ENCODE assay signal across 8 cellular contexts in the genomic region with DNA sequence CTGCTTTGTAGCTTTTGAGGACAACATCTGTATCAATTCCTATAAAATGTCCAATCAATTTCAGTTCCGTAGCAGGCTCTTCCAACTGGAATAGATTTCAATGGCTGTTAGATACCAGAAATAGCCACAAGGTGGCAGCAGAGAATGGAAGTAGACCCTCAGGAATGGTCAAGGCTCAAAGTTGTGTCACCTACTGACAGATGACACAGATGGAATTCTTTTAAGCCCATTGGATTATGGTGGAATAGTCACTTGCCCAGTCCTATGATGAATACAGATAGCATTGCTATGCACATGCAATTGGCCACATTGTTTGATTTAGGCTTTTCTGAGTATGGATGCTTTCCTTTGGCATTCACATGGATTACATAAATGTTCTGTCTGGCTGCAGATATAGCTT.
DNase-seq lines count a peak whose midpoint lies in the region; ATAC-seq and TF ChIP-seq lines count a peak whose summit lies in the region.

No MANE protein-coding gene starts in this region.

- H4K20me1 ChIP-seq in OCI-LY3 (ENCODE audit: insufficient read depth, low read length) = no peaks in the 10 kb centered on the region

- H3K4me1 ChIP-seq in OCI-LY3 (ENCODE audit: low read length) = peaks cover 43% of the 10 kb centered on the region

- peaks cover 0 to 2% (median 0%) of the 10 kb centered on the region in 5 experiments for H3K9me3 Mint-ChIP-seq in brain

- H3K27me3 Mint-ChIP-seq in brain = peaks cover 9% of the 10 kb centered on the region

- no peaks in the 10 kb centered on the region for H3K9me3 ChIP-seq in OCI-LY3 (ENCODE audit: insufficient read depth, low read length)

- peak; percentile 6 for DNase-seq in activated CD4-positive, CD25-positive, alpha-beta regulatory T cell treated with anti-CD3 and anti-CD28 coated beads, Interleukin-2, amount 50 U/mL, for 16 hours (ENCODE audit: low read depth, low spot score)
- peak; percentile 89 for DNase-seq in inferior parietal cortex (ENCODE audit: extremely low spot score)
- DNase-seq in stimulated activated CD4-positive, alpha-beta T cell treated with anti-CD3 and anti-CD28 coated beads, Interleukin-2, amount 100 ng/mL, for 4 hours (ENCODE audit: low read depth) = peak; percentile 13

- H3K36me3 ChIP-seq in OCI-LY3 (replicated peaks; ENCODE audit: low read depth, low read length) = no peaks in the 10 kb centered on the region

- no peak overlapping the region for H2AFZ ChIP-seq in OCI-LY3 (ENCODE audit: low read depth, low read length)

- H3K79me2 ChIP-seq in OCI-LY3 (ENCODE audit: low read length) = no peaks in the 10 kb centered on the region

- H3K27ac ChIP-seq in OCI-LY3 (ENCODE audit: low read length) = no peak overlapping the region

- TF ChIP-seq CTCF in OCI-LY3 (IDR thresholded peaks at IDR 0.05; ENCODE audit: low read depth, low read length) (peak; percentile 81), brain (conservative IDR thresholded peaks at IDR 0.05) (peak; percentile 85 to 90)

- no peak overlapping the region for H3K4me3 ChIP-seq in OCI-LY3 (ENCODE audit: low read length)

- no peak overlapping the region for H3K9ac ChIP-seq in OCI-LY3 (ENCODE audit: low read length)

- H3K27me3 ChIP-seq in OCI-LY3 (ENCODE audit: low read depth, low read length) = no peaks in the 10 kb centered on the region

- no peak overlapping the region for H3K27ac Mint-ChIP-seq in brain

- no peak overlapping the region for H3K4me3 Mint-ChIP-seq in brain

- ATAC-seq in activated CD4-positive, CD25-positive, alpha-beta regulatory T cell treated with anti-CD3 and anti-CD28 coated beads, Interleukin-2, amount 50 U/mL, for 24 hours = no peak
- peak; percentile 22 for ATAC-seq in HG02852 (IDR thresholded peaks at IDR 0.05; ENCODE audit: unreplicated experiment)
- no peak for ATAC-seq in HG03571 (IDR thresholded peaks at IDR 0.05; ENCODE audit: unreplicated experiment)

- H3K4me1 Mint-ChIP-seq in brain = no peaks in the 10 kb centered on the region

- peak overlapping the region; percentile 28; the same call in 1 of the 2 replicates for H3K4me2 ChIP-seq in OCI-LY3 (ENCODE audit: low read length)

- no peaks in the 10 kb centered on the region for H3K36me3 Mint-ChIP-seq in brain

Comparison
In these comparisons a context has a peak if more than half of its experiments do, and no peak if none do; other contexts are left out.
1. DNase-seq: peak in every context shown above with its lines; median percentile 89 in inferior parietal cortex; 13 in stimulated activated CD4-positive, alpha-beta T cell treated with anti-CD3 and anti-CD28 coated beads, Interleukin-2, amount 100 ng/mL, for 4 hours; 6 in activated CD4-positive, CD25-positive, alpha-beta regulatory T cell treated with anti-CD3 and anti-CD28 coated beads, Interleukin-2, amount 50 U/mL, for 16 hours.